In the genomic region with DNA sequence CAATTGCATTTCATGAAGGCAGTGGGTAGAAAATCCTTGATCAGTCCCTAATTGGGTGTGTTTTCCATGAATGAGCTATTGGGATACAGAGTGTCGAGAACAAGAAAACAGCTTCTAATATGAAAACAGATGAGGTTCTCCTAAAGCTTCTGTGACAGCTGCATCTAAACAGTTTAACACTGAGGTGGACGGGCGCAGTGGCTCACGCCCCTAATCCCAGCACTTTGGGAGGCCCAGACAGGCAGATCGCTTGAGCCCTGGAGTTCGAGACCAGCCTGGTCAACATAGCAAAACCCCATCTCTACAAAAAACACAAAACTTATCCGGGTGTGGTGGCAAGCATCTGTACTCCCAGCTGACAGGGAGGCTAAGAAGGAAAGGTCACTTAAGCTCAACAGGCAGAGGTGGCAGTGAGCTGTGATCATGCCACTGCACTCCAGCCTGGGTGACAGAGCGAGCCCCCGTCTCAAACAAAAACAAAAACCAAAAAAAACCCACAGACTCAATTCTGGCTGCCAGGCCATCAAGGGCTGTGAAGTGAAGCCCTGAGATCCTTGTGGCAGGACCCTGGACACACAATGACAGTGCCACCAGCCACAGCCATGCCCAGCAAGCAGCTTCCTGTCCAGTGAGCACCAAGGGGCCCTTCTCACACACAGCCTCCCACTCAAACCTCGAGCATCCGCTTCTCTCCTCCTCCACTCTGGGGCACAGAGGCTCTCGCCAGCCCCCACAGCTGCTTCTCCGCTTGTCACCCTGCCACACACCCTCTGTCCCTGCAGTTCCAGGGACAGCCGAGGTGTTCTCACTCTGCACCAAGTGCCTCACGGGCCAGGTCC, we compare ENCODE assay signal across 10 cellular contexts. TPM values are rescaled to one million over a fixed set of nuclear protein-coding genes. Genes with fewer than 3 reads are reported as not detected.
DNase-seq lines count a peak whose midpoint lies in the region; ATAC-seq, FAIRE-seq and TF ChIP-seq lines count a peak whose summit lies in the region.
"Had no signal": no experiment of that assay in that cellular context is flagged by ENCODE, and none has a peak within 500 bp of the region (broad histone marks: within the 10 kb centered on the region; RNA-seq: fewer than 3 reads in every experiment).

No MANE protein-coding gene starts in this region.

- POLR2A ChIA-PET in HepG2 (lab: Yijun Ruan, JAX) = no interaction called here

- no peak for TF ChIP-seq RAD21 in HepG2 (CRISPR knock-in tag; IDR thresholded peaks at IDR 0.05)

- H3K36me3 ChIP-seq in cardiac muscle cell (no peaks in the 10 kb centered on the region), right atrium auricular region (no peaks in the 10 kb centered on the region), HepG2 (replicated peaks in 1 of 2; ENCODE audit: control insufficient read depth in 1 of 2, insufficient read depth in 2 of 2, low read length in 2 of 2) (0 out of 5 replicates have a peak, but pooled peaks cover 0 to 1% of the 10 kb centered on the region in 2 experiments)

- BruUV-seq in HepG2 (replicated peaks; lab: Mats Ljungman, UMichigan) = no TSS peak

- no peak overlapping the region for H3K9ac ChIP-seq in HepG2 (ENCODE audit: insufficient read depth, low read depth, low read length)

- no peak overlapping the region for H3K4me2 ChIP-seq in HepG2 (ENCODE audit: low read depth, low read length)

- 89% methylated on average over 15 of the region's 15 CpGs for WGBS in HepG2 (ENCODE audit: low lambda C conversion rate)

- no peaks in the 10 kb centered on the region for H3K9me3 Mint-ChIP-seq in type B pancreatic cell

- no peaks in the 10 kb centered on the region for H3K27me3 Mint-ChIP-seq in type B pancreatic cell

- H3K4me1 ChIP-seq in cardiac muscle cell (ENCODE audit: low read depth) (peaks cover 53% of the 10 kb centered on the region), right atrium auricular region (peaks cover 0 to 76% of the 10 kb centered on the region in 2 donors), HepG2 (ENCODE audit: insufficient read depth, low read length) (peaks cover 91% of the 10 kb centered on the region)

- H3K4me3 ChIP-seq in cardiac muscle cell (no peak overlapping the region), right atrium auricular region (no peak overlapping the region), HepG2 (replicated peaks in 1 of 3; ENCODE audit: insufficient read depth in 1 of 3, low read depth in 2 of 3, low read length in 3 of 3) (no peak overlapping the region)

- peaks cover 5% of the 10 kb centered on the region for H3K36me3 Mint-ChIP-seq in type B pancreatic cell

- TF ChIP-seq EP300 in HepG2 (IDR thresholded peaks at IDR 0.05; ENCODE audit: low read depth in 2 of 2, low read length in 2 of 2) (no peak), HepG2 (CRISPR knock-in tag; IDR thresholded peaks at IDR 0.05; ENCODE audit: borderline replicate concordance) (no peak)

- H3K79me2 ChIP-seq in HepG2 (ENCODE audit: insufficient read depth, low read length) = peaks cover 97% of the 10 kb centered on the region

- FAIRE-seq in HepG2 (lab: Jason Lieb, UNC) = no peak

- H4K20me1 ChIP-seq in HepG2 (ENCODE audit: insufficient read depth, low read length) = peaks cover 99% of the 10 kb centered on the region

- in situ Hi-C loops in HepG2 (cut with HindIII; ENCODE audit: extremely low pct_ligation_motif_present, low pct_unique_long_range_greater_than_20kb) = no loop called here

- H3K27ac ChIP-seq in cardiac muscle cell (peak overlapping the region; percentile 65), right atrium auricular region (peak overlapping the region in 1 of 2 donors; percentile 31), HepG2 (ENCODE audit: extremely low read length, insufficient read depth, low read length) (no peak overlapping the region)

- peak in 1 of 2 donors; percentile 52 for DNase-seq in cardiac muscle cell (ENCODE audit: low read depth in 1 of 2, low spot score in 1 of 2)
- no peak for DNase-seq in right atrium auricular region (ENCODE audit: low spot score)
- peak; percentile 31 for DNase-seq in activated CD8-positive, alpha-beta memory T cell treated with anti-CD3 and anti-CD28 coated beads, Interleukin-2, amount 50 U/mL, for 4 hours
- no peak for DNase-seq in HepG2 (ENCODE audit: low spot score)
- no peak for DNase-seq in type B pancreatic cell (ENCODE audit: extremely low spot score, unreplicated experiment)
- no peak for DNase-seq in NCI-H2171 treated with DMSO at 0.1 percent for 48 hours (lab: John Stamatoyannopoulos, UW)
- DNase-seq: Karpas-422, NCI-H446 treated with DMSO at 0.1 percent for 48 hours had no signal

- peak overlapping the region; percentile 32 for H3K4me3 Mint-ChIP-seq in type B pancreatic cell

- CTCF ChIA-PET in HepG2 (lab: Yijun Ruan, JAX; ENCODE audit: low intra/inter-chr PET ratio, low total read pairs) = interaction anchor here (0.5 kb wide), 1 partner anchor 11 kb away, joined by 3 read pairs; no protein-coding TSS in a partner anchor

- no peaks in the 10 kb centered on the region for H3K27me3 ChIP-seq in cardiac muscle cell
- no peaks in the 10 kb centered on the region for H3K27me3 ChIP-seq in right atrium auricular region
- H3K27me3 ChIP-seq in HepG2 (ENCODE audit: control insufficient read depth in 1 of 2, insufficient read depth in 2 of 2, low read length in 2 of 2) = no peaks in the 10 kb centered on the region

- intact Hi-C loops in HepG2 (cut with micrococcal nuclease; ENCODE audit: unreplicated experiment) = no loop called here

- H3K4me1 Mint-ChIP-seq in type B pancreatic cell (ENCODE audit: unreplicated experiment) = peaks cover 73% of the 10 kb centered on the region

- H3K9me3 ChIP-seq in cardiac muscle cell (ENCODE audit: low read depth) (no peaks in the 10 kb centered on the region), right atrium auricular region (no peaks in the 10 kb centered on the region), HepG2 (ENCODE audit: low read length) (no peaks in the 10 kb centered on the region)

- peak overlapping the region; percentile 98 for H3K27ac Mint-ChIP-seq in type B pancreatic cell

- H2AFZ ChIP-seq in HepG2 (ENCODE audit: low read length) = no peak overlapping the region

- no peak for TF ChIP-seq CTCF in cardiac muscle cell (IDR thresholded peaks at IDR 0.05; ENCODE audit: low read depth, low read length)
- no peak for TF ChIP-seq CTCF in right atrium auricular region (IDR thresholded peaks at IDR 0.05)
- no peak for TF ChIP-seq CTCF in HepG2 (CRISPR knock-in tag; IDR thresholded peaks at IDR 0.05)
- no peak for TF ChIP-seq CTCF in type B pancreatic cell (conservative IDR thresholded peaks at IDR 0.05)

- TF ChIP-seq POLR2A in HepG2 (IDR thresholded peaks at IDR 0.05; ENCODE audit: insufficient read depth in 1 of 2, low read depth in 2 of 2, low read length in 2 of 2) = no peak

- ATAC-seq in HepG2 = no peak
- ATAC-seq in HG03196 (IDR thresholded peaks at IDR 0.05; ENCODE audit: unreplicated experiment) = no peak
- ATAC-seq in GM21367 (IDR thresholded peaks at IDR 0.05; ENCODE audit: unreplicated experiment) = no peak

TF ChIP-seq in HepG2, 621 proteins besides CTCF, POLR2A, EP300 and RAD21 (continues in another document):
- no peak for TF ChIP-seq ZNF235 (CRISPR knock-in tag; IDR thresholded peaks at IDR 0.05; ENCODE audit: borderline replicate concordance)
- TF ChIP-seq, protein P1, sequence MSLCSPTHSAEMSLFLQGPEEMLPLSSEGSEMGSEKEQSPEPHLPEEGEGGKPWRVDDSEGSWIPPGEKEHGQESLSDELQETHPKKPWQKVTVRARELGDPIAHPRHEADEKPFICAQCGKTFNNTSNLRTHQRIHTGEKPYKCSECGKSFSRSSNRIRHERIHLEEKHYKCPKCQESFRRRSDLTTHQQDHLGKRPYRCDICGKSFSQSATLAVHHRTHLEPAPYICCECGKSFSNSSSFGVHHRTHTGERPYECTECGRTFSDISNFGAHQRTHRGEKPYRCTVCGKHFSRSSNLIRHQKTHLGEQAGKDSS (CRISPR knock-in tag; IDR thresholded peaks at IDR 0.05; ENCODE audit: borderline replicate concordance, low read depth) = 0 out of 2 replicates have a peak, but pooled peaks have one; percentile 25
- TF ChIP-seq ADNP (CRISPR knock-in tag; IDR thresholded peaks at IDR 0.05) = no peak
- peak; percentile 57; the same call in 1 of the 2 replicates for TF ChIP-seq ZNF891 (CRISPR knock-in tag; IDR thresholded peaks at IDR 0.05)
- TF ChIP-seq CBX2 (IDR thresholded peaks at IDR 0.05; ENCODE audit: low read depth, low read length) = no peak
- TF ChIP-seq CBX2 (CRISPR knock-in tag; IDR thresholded peaks at IDR 0.05; ENCODE audit: low read depth) = no peak

RNA-seq across cellular contexts. Expression of gene ANKRD11, which starts 44.0 kb away (rescaled TPM):
- 70.1 and 111 TPM in 2 replicates for total RNA-seq in cardiac muscle cell
- 131 and 159 TPM in 2 replicates for polyA plus RNA-seq in cardiac muscle cell
- 10 to 100 TPM; 55.2 to 68.1 TPM for total RNA-seq in right atrium auricular region
- 21.4 and 24.4 TPM in 2 replicates for total RNA-seq in HepG2 (2016; rRNA removed; fragmentation: Illumina TruSeq; extraction: Trizol)
- total RNA-seq in HepG2 (2016; cell fraction: cytosol; rRNA removed; fragmentation: Illumina TruSeq; extraction: Trizol; ENCODE audit: low read depth) = 54.2 and 55.2 TPM in 2 replicates
- total RNA-seq in HepG2 (2016; cell fraction: insoluble cytoplasmic fraction; rRNA removed; fragmentation: Illumina TruSeq; extraction: Trizol) = 17.9 and 22.3 TPM in 2 replicates
- total RNA-seq in HepG2 (2016; cell fraction: membrane; rRNA removed; fragmentation: Illumina TruSeq; extraction: Trizol) = 22.4 and 27.0 TPM in 2 replicates
- 48.5 and 63.5 TPM in 2 replicates for total RNA-seq in HepG2 (2016; cell fraction: nucleus; rRNA removed; fragmentation: Illumina TruSeq; extraction: Trizol)
- 38.4 and 42.3 TPM in 2 replicates for polyA plus RNA-seq in HepG2 (2011; rRNA removed)
- polyA plus RNA-seq in HepG2 (2011; cell fraction: cytosol; rRNA removed) = 31.1 and 36.3 TPM in 2 replicates
- 155 and 191 TPM in 2 replicates for polyA plus RNA-seq in HepG2 (2011; cell fraction: nucleus; rRNA removed)
- 78.6 and 89.8 TPM in 2 replicates for polyA plus RNA-seq in HepG2 (2012)
- polyA plus RNA-seq in HepG2 (2016; cell fraction: cytosol; fragmentation: Illumina TruSeq; extraction: Trizol; ENCODE audit: low read depth) = 10.6 and 13.9 TPM in 2 replicates
- polyA plus RNA-seq in HepG2 (2016; cell fraction: insoluble cytoplasmic fraction; fragmentation: Illumina TruSeq; extraction: Trizol; ENCODE audit: low read depth) = 35.2 and 50.6 TPM in 2 replicates
- 29.5 and 30.6 TPM in 2 replicates for polyA plus RNA-seq in HepG2 (2016; cell fraction: membrane; fragmentation: Illumina TruSeq; extraction: Trizol; ENCODE audit: low read depth)
- 190 and 216 TPM in 2 replicates for polyA plus RNA-seq in HepG2 (2016; cell fraction: nucleus; fragmentation: Illumina TruSeq; extraction: Trizol; ENCODE audit: insufficient read depth, low read depth)
- polyA minus RNA-seq in HepG2 (2011; rRNA and poly(A)+ RNA removed; ENCODE audit: low replicate concordance) = 38.6 and 64.5 TPM in 2 replicates
- 32.5 and 37.0 TPM in 2 replicates for polyA minus RNA-seq in HepG2 (2011; cell fraction: cytosol; rRNA and poly(A)+ RNA removed)
- 104 and 109 TPM in 2 replicates for polyA minus RNA-seq in HepG2 (2011; cell fraction: nucleus; rRNA and poly(A)+ RNA removed)
- 153 and 155 TPM in 2 replicates for total RNA-seq in type B pancreatic cell (ENCODE audit: low replicate concordance)
